Comparison of ENCODE assay signal across 8 cellular contexts in the genomic region with DNA sequence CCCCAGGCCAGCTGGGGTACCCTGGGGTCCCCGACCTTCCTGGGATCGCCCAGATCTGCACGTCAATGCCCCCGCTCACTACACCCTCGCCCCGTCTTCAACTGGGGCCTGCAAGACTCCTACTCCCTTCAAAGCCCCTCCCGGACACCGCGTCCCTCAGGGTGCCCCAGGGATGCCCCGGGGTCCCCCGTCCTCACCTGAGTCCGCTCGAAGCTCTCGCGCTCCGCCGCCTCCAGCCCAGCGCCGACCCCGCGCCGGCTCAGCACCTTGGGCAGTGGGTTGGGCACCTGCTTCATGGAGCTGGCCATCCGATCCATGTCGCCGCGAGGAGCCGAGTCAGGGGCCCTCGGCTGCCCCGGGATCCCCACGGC. TPM values are rescaled to one million over a fixed set of nuclear protein-coding genes. Genes with fewer than 3 reads are reported as not detected.
A peak's percentile ranks its signal among the peaks of the same experiment; 100 is the strongest.
DNase-seq lines count a peak whose midpoint lies in the region; ATAC-seq, FAIRE-seq and TF ChIP-seq lines count a peak whose summit lies in the region.

A gene (minus strand): TSS at position 338 of the 371 bp plus-strand sequence. CDS start 21 bp downstream, at position 317.

- H3K27me3 Mint-ChIP-seq in stimulated activated naive CD8-positive, alpha-beta T cell treated with anti-CD3 and anti-CD28 coated beads, Interleukin-15, amount 100 ng/mL, for 72 hours: peaks cover 33% of the 10 kb centered on the region

- intact Hi-C loops in kidney (cut with DNase I): no loop called here

- peak within 1 kb of the TSS; percentile 83 to 95 for H3K27ac Mint-ChIP-seq in stimulated activated naive CD8-positive, alpha-beta T cell treated with anti-CD3 and anti-CD28 coated beads, Interleukin-15, amount 100 ng/mL, for 72 hours

- peaks cover 13 to 23% of the 10 kb centered on the region in 2 donors for H3K4me1 ChIP-seq in kidney (ENCODE audit: control insufficient read depth in 1 of 2, insufficient read depth in 1 of 2, low read depth in 1 of 2, low read length in 2 of 2)

- peak within 1 kb of the TSS; percentile 85 to 94 for H3K9ac ChIP-seq in kidney (ENCODE audit: low read length in 2 of 2)

- DNase-seq in Caki2 (ENCODE audit: low read depth) (no peak), astrocyte of the cerebellum (ENCODE audit: low read depth) (no peak), kidney (no peak)
- no peak for DNase-seq in stimulated activated naive CD8-positive, alpha-beta T cell treated with anti-CD3 and anti-CD28 coated beads, Interleukin-15, amount 100 ng/mL, for 72 hours
- no peak for DNase-seq in activated effector memory CD4-positive, alpha-beta T cell treated with anti-CD3 and anti-CD28 coated beads, Interleukin-2, amount 50 U/mL, for 16 hours

- ATAC-seq in HG03025 (IDR thresholded peaks at IDR 0.05; ENCODE audit: low FRiP score, unreplicated experiment) (peak; percentile 7), HG03342 (IDR thresholded peaks at IDR 0.05; ENCODE audit: unreplicated experiment) (no peak), HG02610 (IDR thresholded peaks at IDR 0.05; ENCODE audit: unreplicated experiment) (no peak)
- peak; percentile 11 for ATAC-seq in stimulated activated naive CD8-positive, alpha-beta T cell treated with anti-CD3 and anti-CD28 coated beads, Interleukin-15, amount 100 ng/mL, for 72 hours

- H3K9me3 Mint-ChIP-seq in stimulated activated naive CD8-positive, alpha-beta T cell treated with anti-CD3 and anti-CD28 coated beads, Interleukin-15, amount 100 ng/mL, for 72 hours: no peaks in the 10 kb centered on the region

- in situ Hi-C loops in Caki2 (cut with HindIII; ENCODE audit: low pct_unique_long_range_greater_than_20kb, low sequenced_read_pairs): no loop called here
- in situ Hi-C loops in astrocyte of the cerebellum (cut with HindIII; ENCODE audit: low sequenced_read_pairs): no loop called here

- H3K4me3 Mint-ChIP-seq in stimulated activated naive CD8-positive, alpha-beta T cell treated with anti-CD3 and anti-CD28 coated beads, Interleukin-15, amount 100 ng/mL, for 72 hours: peak within 1 kb of the TSS; percentile 96 to 98

- no peak for TF ChIP-seq CTCF in astrocyte of the cerebellum (IDR thresholded peaks at IDR 0.05; ENCODE audit: low read depth, low read length, missing control alignments)
- no peak for TF ChIP-seq CTCF in kidney (IDR thresholded peaks at IDR 0.05; ENCODE audit: borderline replicate concordance, extremely low read depth, insufficient read depth)

- H3K27ac ChIP-seq in kidney (ENCODE audit: low read depth in 2 of 2, low read length in 2 of 2): peak within 1 kb of the TSS; percentile 88 to 96

- no peaks in the 10 kb centered on the region for H3K9me3 ChIP-seq in kidney (ENCODE audit: control insufficient read depth in 1 of 2, low read length in 2 of 2)

- H3K4me3 ChIP-seq in astrocyte of the cerebellum (ENCODE audit: low read depth, low read length) (peak within 1 kb of the TSS; percentile 97), kidney (ENCODE audit: low read length in 2 of 2) (peak within 1 kb of the TSS; percentile 77 to 88)

- peaks cover 34% of the 10 kb centered on the region for H3K4me1 Mint-ChIP-seq in stimulated activated naive CD8-positive, alpha-beta T cell treated with anti-CD3 and anti-CD28 coated beads, Interleukin-15, amount 100 ng/mL, for 72 hours

- no peak for FAIRE-seq in kidney (lab: Jason Lieb, UNC)

- no peaks in the 10 kb centered on the region for H3K36me3 ChIP-seq in kidney (ENCODE audit: control insufficient read depth in 1 of 2, insufficient read depth in 2 of 2, low read length in 2 of 2)

RNA-seq across cellular contexts. Expression of the gene that starts here (rescaled TPM):
- 21.8 and 25.3 TPM in 2 replicates for total RNA-seq in Caki2 (2014; rRNA removed; shearing (Covaris generic); ENCODE audit: low replicate concordance)
- 50.1 TPM for total RNA-seq in kidney
- polyA plus RNA-seq in kidney (ENCODE audit: insufficient read depth, low read depth, low replicate concordance): 11.2 TPM

Comparison
In these comparisons a context has a peak if more than half of its experiments do, and no peak if none do; other contexts are left out.
1. ATAC-seq: peak in HG03025 (single experiment) and stimulated activated naive CD8-positive, alpha-beta T cell treated with anti-CD3 and anti-CD28 coated beads, Interleukin-15, amount 100 ng/mL, for 72 hours (single experiment); none in HG03342 (single experiment) and HG02610 (single experiment).